ENCODE assay signal across 8 cellular contexts in the genomic region with DNA sequence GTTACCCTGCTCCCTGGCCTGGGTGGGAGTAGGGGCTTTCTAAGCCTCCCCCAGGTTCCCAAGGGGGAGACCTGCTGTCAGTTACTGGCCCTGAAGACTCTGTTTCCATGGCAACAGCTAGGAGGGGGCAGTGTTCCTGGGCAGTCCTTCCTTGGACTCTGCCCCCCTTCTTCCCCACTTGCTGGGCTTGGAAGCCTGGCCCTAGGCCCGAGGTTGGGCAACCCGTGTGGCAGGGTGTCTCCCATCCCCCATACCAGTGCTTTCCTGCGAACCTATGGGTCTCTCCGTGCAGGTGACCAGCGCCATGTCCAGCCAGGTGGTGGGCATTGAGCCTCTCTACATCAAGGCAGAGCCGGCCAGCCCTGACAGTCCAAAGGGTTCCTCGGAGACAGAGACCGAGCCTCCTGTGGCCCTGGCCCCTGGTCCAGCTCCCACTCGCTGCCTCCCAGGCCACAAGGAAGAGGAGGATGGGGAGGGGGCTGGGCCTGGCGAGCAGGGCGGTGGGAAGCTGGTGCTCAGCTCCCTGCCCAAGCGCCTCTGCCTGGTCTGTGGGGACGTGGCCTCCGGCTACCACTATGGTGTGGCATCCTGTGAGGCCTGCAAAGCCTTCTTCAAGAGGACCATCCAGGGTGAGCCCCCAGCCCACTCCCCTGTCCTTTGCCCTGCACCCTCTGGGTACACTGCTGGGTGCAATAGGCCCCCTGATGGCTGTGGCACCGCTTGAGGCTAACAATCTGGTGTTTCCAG. TPM values are rescaled to one million over a fixed set of nuclear protein-coding genes. Genes with fewer than 3 reads are reported as not detected.
DNase-seq lines count a peak whose midpoint lies in the region; ATAC-seq and TF ChIP-seq lines count a peak whose summit lies in the region.

No MANE protein-coding gene starts in this region.

- peaks cover 41% of the 10 kb centered on the region for H3K79me2 ChIP-seq in DND-41 (ENCODE audit: insufficient read depth, low read length)
- H3K79me2 ChIP-seq in PC-3 (ENCODE audit: low read length): peaks cover 43% of the 10 kb centered on the region

- peaks cover 18% of the 10 kb centered on the region for H3K4me1 Mint-ChIP-seq in osteocyte (ENCODE audit: unreplicated experiment)

- H3K27ac ChIP-seq in DND-41 (ENCODE audit: low read length): peak overlapping the region; percentile 66
- no peak overlapping the region for H3K27ac ChIP-seq in PC-3 (ENCODE audit: low read length)

- peak overlapping the region; percentile 91 for H3K4me2 ChIP-seq in DND-41 (ENCODE audit: insufficient read depth, low read length)
- H3K4me2 ChIP-seq in PC-3 (ENCODE audit: low read length): peak overlapping the region; percentile 91

- H3K4me1 ChIP-seq in DND-41 (ENCODE audit: insufficient read depth, low read length) (peaks cover 34% of the 10 kb centered on the region), PC-3 (ENCODE audit: insufficient read depth, low read length) (peaks cover 20% of the 10 kb centered on the region)

- no peaks in the 10 kb centered on the region for H3K9me3 Mint-ChIP-seq in osteocyte (ENCODE audit: unreplicated experiment)

- peak overlapping the region; percentile 75 to 76; a peak in 3 of 4 replicates for H3K4me3 ChIP-seq in DND-41 (ENCODE audit: low read depth in 1 of 2, low read length in 2 of 2)
- peak overlapping the region; percentile 81 for H3K4me3 ChIP-seq in PC-3 (ENCODE audit: low read length)

- POLR2A ChIA-PET in PC-3 (lab: Charles Lee; ENCODE audit: unreplicated experiment): no interaction called here

- H3K27ac Mint-ChIP-seq in osteocyte (ENCODE audit: unreplicated experiment): peak overlapping the region; percentile 47

- H3K36me3 ChIP-seq in DND-41 (ENCODE audit: insufficient read depth, low read length) (peaks cover 19% of the 10 kb centered on the region), PC-3 (ENCODE audit: low read depth, low read length) (no peaks in the 10 kb centered on the region)

- intact Hi-C loops in PC-3 (cut with micrococcal nuclease): no loop called here

- DNase-seq in DND-41 (no peak), PC-3 (no peak), fibroblast of gingiva (ENCODE audit: low read depth) (peak; percentile 59), osteocyte (ENCODE audit: extremely low spot score, unreplicated experiment) (no peak), DMS153 treated with DMSO at 0.1 percent for 48 hours (lab: John Stamatoyannopoulos, UW; ENCODE audit: unreplicated experiment) (no peak)
- DNase-seq in NK-92 treated with Interleukin-12 subunit alpha and Interleukin-12 subunit beta, amount 100 ng/mL, for 24 hours (lab: John Stamatoyannopoulos, UW): no peak

- H3K9me2 ChIP-seq in PC-3 (replicated peaks; ENCODE audit: low read length): no peaks in the 10 kb centered on the region

- BruUV-seq in PC-3 (replicated peaks; lab: Mats Ljungman, UMichigan): no TSS peak

- H3K27me3 ChIP-seq in DND-41 (ENCODE audit: insufficient read depth, low read length, poor library complexity) (no peaks in the 10 kb centered on the region), PC-3 (ENCODE audit: low read length) (no peaks in the 10 kb centered on the region)

- ATAC-seq in DND-41 (ENCODE audit: insufficient read depth, low read depth) (no peak), PC-3 (no peak), GM18520 (IDR thresholded peaks at IDR 0.05; ENCODE audit: unreplicated experiment) (no peak), GM18519 (IDR thresholded peaks at IDR 0.05; ENCODE audit: low FRiP score, unreplicated experiment) (no peak)

- no peaks in the 10 kb centered on the region for H3F3A ChIP-seq in PC-3 (ENCODE audit: low read length, unreplicated experiment)

- H2AFZ ChIP-seq in DND-41 (ENCODE audit: low read depth, low read length) (no peak overlapping the region), PC-3 (ENCODE audit: low read length) (no peak overlapping the region)

- CTCF ChIA-PET in PC-3 (lab: Charles Lee): no interaction called here

- TF ChIP-seq CTCF in DND-41 (IDR thresholded peaks at IDR 0.05; ENCODE audit: borderline replicate concordance, extremely low read depth, low read length, poor library complexity, severe bottlenecking) (no peak), PC-3 (conservative IDR thresholded peaks at IDR 0.05; ENCODE audit: low read depth, low read length) (no peak), osteocyte (IDR thresholded peaks at IDR 0.05) (no peak)

- H4K20me1 ChIP-seq in DND-41 (ENCODE audit: insufficient read depth, low read length) (peaks cover 24% of the 10 kb centered on the region), PC-3 (ENCODE audit: low read length) (no peaks in the 10 kb centered on the region)

- H3K4me3 Mint-ChIP-seq in osteocyte (ENCODE audit: unreplicated experiment): peak overlapping the region; percentile 91

- no peaks in the 10 kb centered on the region for H3K27me3 Mint-ChIP-seq in osteocyte (ENCODE audit: unreplicated experiment)

- no peaks in the 10 kb centered on the region for H3K9me3 ChIP-seq in DND-41 (ENCODE audit: insufficient read depth, low read length, severe bottlenecking)
- no peaks in the 10 kb centered on the region for H3K9me3 ChIP-seq in PC-3 (ENCODE audit: low read length)

- H3K36me3 Mint-ChIP-seq in osteocyte (ENCODE audit: unreplicated experiment): no peaks in the 10 kb centered on the region

- peak overlapping the region; percentile 64 for H3K9ac ChIP-seq in DND-41 (ENCODE audit: low read depth, low read length)
- peak overlapping the region; percentile 88 for H3K9ac ChIP-seq in PC-3 (ENCODE audit: low read length)

RNA-seq across cellular contexts. Expression of gene ESRRA, which starts 1.7 kb away (rescaled TPM):
- total RNA-seq in PC-3 (2014; rRNA removed) (111 and 114 TPM in 2 replicates), osteocyte (32.7 and 37.4 TPM in 2 replicates)

RNA-seq across cellular contexts. Expression of gene CATSPERZ, which starts 6.9 kb away (rescaled TPM):
- total RNA-seq in PC-3 (2014; rRNA removed) (9.2 and 11.2 TPM in 2 replicates), osteocyte (not detected in 2 replicates)

RNA-seq across cellular contexts. Expression of gene TRMT112, which starts 10.3 kb away (rescaled TPM):
- total RNA-seq in PC-3 (2014; rRNA removed) (812 and 815 TPM in 2 replicates), osteocyte (159 and 174 TPM in 2 replicates)

RNA-seq across cellular contexts. Expression of gene PRDX5, which starts 10.9 kb away (rescaled TPM):
- 467 and 585 TPM in 2 replicates for total RNA-seq in PC-3 (2014; rRNA removed)
- total RNA-seq in osteocyte: 215 and 217 TPM in 2 replicates

RNA-seq across cellular contexts. Expression of gene KCNK4, which starts 15.9 kb away (rescaled TPM):
- 1.2 TPM in 1 of 2 replicates, not detected in the other for total RNA-seq in PC-3 (2014; rRNA removed)
- 0.39 and 0.43 TPM in 2 replicates for total RNA-seq in osteocyte
